ENCODE assay signal across 16 cellular contexts in genomic region chr17:48630009-48630924, GRCh38. TPM values are rescaled to one million over a fixed set of nuclear protein-coding genes. Genes with fewer than 3 reads are reported as not detected.
"Had no signal": no experiment of that assay in that cellular context is flagged by ENCODE, and none has a peak within 500 bp of the region (broad histone marks: within the 10 kb centered on the region; RNA-seq: fewer than 3 reads in every experiment).

No MANE protein-coding gene starts in this region.

- H3K36me3 ChIP-seq: gastrocnemius medialis, thoracic aorta had no signal

- H3K9me3 ChIP-seq: gastrocnemius medialis, thoracic aorta had no signal

- H3K4me3 ChIP-seq: gastrocnemius medialis, skin epidermis, thoracic aorta had no signal

- H3K27ac ChIP-seq: gastrocnemius medialis, skin epidermis, thoracic aorta, VCaP had no signal

- ATAC-seq: activated T-cell treated with anti-CD3 and anti-CD28 coated beads, Interleukin-2, amount 50 U/mL, for 72 hours; esophagus mucosa; gastrocnemius medialis; left ventricle myocardium superior; naive thymus-derived CD8-positive, alpha-beta T cell had no signal

- DNase-seq: activated CD4-positive, alpha-beta T cell treated with anti-CD3 and anti-CD28 coated beads, Interleukin-2, amount 50 U/mL, for 4 hours; activated effector memory CD4-positive, alpha-beta T cell treated with anti-CD3 and anti-CD28 coated beads, Interleukin-2, amount 50 U/mL, for 16 hours; activated naive CD4-positive, alpha-beta T cell treated with anti-CD3 and anti-CD28 coated beads, Interleukin-2, amount 50 U/mL, for 16 hours; activated T-cell treated with anti-CD3 and anti-CD28 coated beads, Interleukin-2, amount 50 U/mL, for 72 hours; cortex of kidney; gastrocnemius medialis; head of caudate nucleus; kidney; left ventricle myocardium superior; naive thymus-derived CD8-positive, alpha-beta T cell; occipital lobe; stimulated activated CD4-positive, alpha-beta T cell treated with anti-CD3 and anti-CD28 coated beads, Interleukin-2, amount 100 ng/mL, for 48 hours had no signal

RNA-seq across cellular contexts. Expression of gene HOXB8, which starts 15.2 kb away (rescaled TPM):
- polyA plus RNA-seq: naive thymus-derived CD8-positive, alpha-beta T cell had no signal

RNA-seq across cellular contexts. Expression of gene HOXB6, which starts 25.5 kb away (rescaled TPM):
- polyA plus RNA-seq: naive thymus-derived CD8-positive, alpha-beta T cell had no signal

RNA-seq across cellular contexts. Expression of gene HOXB5, which starts 36.7 kb away (rescaled TPM):
- polyA plus RNA-seq: naive thymus-derived CD8-positive, alpha-beta T cell had no signal
